Comparison of ENCODE assay signal across 14 cellular contexts in the genomic region with DNA sequence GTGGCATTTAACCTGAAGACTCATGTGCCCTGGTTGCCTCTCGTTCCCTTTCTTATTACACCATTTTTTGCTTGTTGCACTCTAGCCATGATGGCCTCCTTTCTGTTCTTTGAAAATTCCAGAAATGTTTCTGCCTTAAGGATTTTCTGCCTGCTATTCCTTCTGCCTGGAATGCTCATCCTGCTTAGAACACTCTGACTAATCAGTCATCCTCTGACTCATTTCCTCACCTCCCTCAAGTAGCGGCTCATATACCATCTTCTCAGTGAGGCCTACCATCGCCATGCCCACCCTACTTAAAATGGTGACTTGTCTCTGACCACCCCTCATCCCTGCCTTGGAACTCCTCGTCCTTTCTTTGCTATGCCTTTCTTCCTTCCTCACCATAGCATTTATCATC.
DNase-seq lines count a peak whose midpoint lies in the region; TF ChIP-seq lines count a peak whose summit lies in the region.
"Had no signal": no experiment of that assay in that cellular context is flagged by ENCODE, and none has a peak within 500 bp of the region (broad histone marks: within the 10 kb centered on the region; RNA-seq: fewer than 3 reads in every experiment).

No MANE protein-coding gene starts in this region.

- H3K9me3 ChIP-seq in A673 (ENCODE audit: low read depth, low read length, poor library complexity, severe bottlenecking), result no peaks in the 10 kb centered on the region
- H3K9me3 ChIP-seq: left lung, suprapubic skin had no signal

- no peak for TF ChIP-seq CTCF in A673 (conservative IDR thresholded peaks at IDR 0.05; ENCODE audit: low read depth, low read length)
- TF ChIP-seq CTCF in astrocyte of the spinal cord (IDR thresholded peaks at IDR 0.05; ENCODE audit: low read depth, low read length), result no peak

- in situ Hi-C loops in astrocyte of the spinal cord (cut with HindIII; ENCODE audit: low sequenced_read_pairs), result no loop called here

- CTCF ChIA-PET in A673 (lab: Charles Lee), result no interaction called here

- intact Hi-C loops in A673 (cut with micrococcal nuclease; ENCODE audit: unreplicated experiment), result no loop called here

- DNase-seq in A673 (ENCODE audit: low spot score) (peak; percentile 14), HPDE6-E6E7 (ENCODE audit: extremely low spot score) (peak; percentile 38), astrocyte of the spinal cord (ENCODE audit: low read depth, low spot score) (peak; percentile 50), iPS DF 19.7 (ENCODE audit: low read depth, low spot score) (peak; percentile 5), mucosa of gallbladder (ENCODE audit: low spot score) (no peak), OCI-M2 (lab: John Stamatoyannopoulos, UW; ENCODE audit: unreplicated experiment) (no peak), T-helper 2 cell (no peak)
- no peak for DNase-seq in stimulated activated CD4-positive, alpha-beta T cell treated with anti-CD3 and anti-CD28 coated beads, Interleukin-1b, Interleukin-23, amount 100 ng/mL, for 48 hours
- DNase-seq: activated T-cell treated with anti-CD3 and anti-CD28 coated beads for 4 hours, Karpas-422, left lung, NCI-H2171, WERI-Rb-1 had no signal

- H3K27ac ChIP-seq in A673 (ENCODE audit: low read depth, low read length, poor library complexity, severe bottlenecking), result no peak overlapping the region
- H3K27ac ChIP-seq: left lung, suprapubic skin, WERI-Rb-1 had no signal

- H3K4me3 ChIP-seq in A673 (ENCODE audit: low read depth, low read length, poor library complexity, severe bottlenecking) (no peak overlapping the region), astrocyte of the spinal cord (ENCODE audit: low read depth, low read length) (no peak overlapping the region)
- H3K4me3 ChIP-seq: left lung, suprapubic skin had no signal

- H3K4me1 ChIP-seq in A673 (ENCODE audit: insufficient read depth, low read length, poor library complexity, severe bottlenecking), result peaks cover 5% of the 10 kb centered on the region
- H3K4me1 ChIP-seq: left lung had no signal

- BruUV-seq in A673 (replicated peaks; lab: Mats Ljungman, UMichigan), result no TSS peak

- no peaks in the 10 kb centered on the region for H3K36me3 ChIP-seq in A673 (ENCODE audit: insufficient read depth, low read length, poor library complexity, severe bottlenecking)
- H3K36me3 ChIP-seq: left lung, suprapubic skin, WERI-Rb-1 had no signal

- no peaks in the 10 kb centered on the region for H3K27me3 ChIP-seq in A673 (replicated peaks; ENCODE audit: insufficient read depth, low read depth, low read length, poor library complexity)
- H3K27me3 ChIP-seq: left lung, suprapubic skin had no signal

- POLR2A ChIA-PET in A673 (lab: Charles Lee; ENCODE audit: low non-redundant PET), result no interaction called here

Comparison
In these comparisons a context has a peak if more than half of its experiments do, and no peak if none do; other contexts are left out.
1. DNase-seq: peak in A673 (single experiment), HPDE6-E6E7 (single experiment), astrocyte of the spinal cord (single experiment) and iPS DF 19.7 (single experiment); none in mucosa of gallbladder (single experiment), OCI-M2 (single experiment), T-helper 2 cell (0 of 5) and stimulated activated CD4-positive, alpha-beta T cell treated with anti-CD3 and anti-CD28 coated beads, Interleukin-1b, Interleukin-23, amount 100 ng/mL, for 48 hours (single experiment).